In genomic region chr21:14589855-14590563, GRCh38 we compare ENCODE assay signal across 10 cellular contexts. TPM values are rescaled to one million over a fixed set of nuclear protein-coding genes. Genes with fewer than 3 reads are reported as not detected.
DNase-seq lines count a peak whose midpoint lies in the region; ATAC-seq and TF ChIP-seq lines count a peak whose summit lies in the region.
"Had no signal": no experiment of that assay in that cellular context is flagged by ENCODE, and none has a peak within 500 bp of the region (broad histone marks: within the 10 kb centered on the region; RNA-seq: fewer than 3 reads in every experiment).

No MANE protein-coding gene starts in this region.

- DNase-seq in GM12865 (ENCODE audit: low read depth) (peak; percentile 48), left cardiac atrium (no peak), NCI-H774 (lab: John Stamatoyannopoulos, UW) (no peak), SIG-M5 (lab: John Stamatoyannopoulos, UW) (no peak), left ventricle myocardium inferior (no peak)
- no peak for DNase-seq in T-helper 2 cell treated with Interferon-gamma antibody and Interleukin-4, amounts not matched to agents 5 μg/mL and 100 μg/mL, for 36 hours (ENCODE audit: low spot score)
- DNase-seq: amygdala, SJCRH30 had no signal

- intact Hi-C loops in left cardiac atrium (cut with DNase I) (no loop called here), left ventricle myocardium inferior (cut with micrococcal nuclease) (no loop called here)

- ATAC-seq in GM19372 (IDR thresholded peaks at IDR 0.05; ENCODE audit: low read depth, unreplicated experiment) (peak; percentile 75), HG03039 (IDR thresholded peaks at IDR 0.05; ENCODE audit: unreplicated experiment) (peak; percentile 73), left cardiac atrium (no peak)

- no peaks in the 10 kb centered on the region for H3K36me3 ChIP-seq in left ventricle myocardium inferior
- H3K36me3 ChIP-seq: SJCRH30 had no signal

- no peaks in the 10 kb centered on the region for H3K4me1 ChIP-seq in left ventricle myocardium inferior
- H3K4me1 ChIP-seq: SJCRH30 had no signal

- H3K9me3 Mint-ChIP-seq in T-helper 2 cell treated with Interferon-gamma antibody and Interleukin-4, amounts not matched to agents 5 μg/mL and 100 μg/mL, for 36 hours = peaks cover 32% of the 10 kb centered on the region

- peak overlapping the region; percentile 84 for H3K27ac Mint-ChIP-seq in T-helper 2 cell treated with Interferon-gamma antibody and Interleukin-4, amounts not matched to agents 5 μg/mL and 100 μg/mL, for 36 hours

- TF ChIP-seq CTCF in GM12865 (IDR thresholded peaks at IDR 0.05; ENCODE audit: insufficient read depth, low read depth, low read length, missing control alignments) = no peak
- TF ChIP-seq CTCF in left ventricle myocardium inferior (IDR thresholded peaks at IDR 0.05; ENCODE audit: borderline replicate concordance) = no peak

- H3K4me1 Mint-ChIP-seq in T-helper 2 cell treated with Interferon-gamma antibody and Interleukin-4, amounts not matched to agents 5 μg/mL and 100 μg/mL, for 36 hours (ENCODE audit: low read depth) = peaks cover 47% of the 10 kb centered on the region

- peaks cover 5% of the 10 kb centered on the region for H3K9me3 ChIP-seq in left ventricle myocardium inferior (replicated peaks)
- H3K9me3 ChIP-seq: SJCRH30 had no signal

- H3K27ac ChIP-seq in left ventricle myocardium inferior (replicated peaks) = no peak overlapping the region
- H3K27ac ChIP-seq: SJCRH30 had no signal

- H3K27me3 ChIP-seq in left ventricle myocardium inferior (ENCODE audit: low read depth) = no peaks in the 10 kb centered on the region

- H3K4me3 ChIP-seq in GM12865 (ENCODE audit: low read depth, low read length) = no peak overlapping the region
- H3K4me3 ChIP-seq in left ventricle myocardium inferior = no peak overlapping the region
- H3K4me3 ChIP-seq: SJCRH30 had no signal

- H3K27me3 Mint-ChIP-seq in T-helper 2 cell treated with Interferon-gamma antibody and Interleukin-4, amounts not matched to agents 5 μg/mL and 100 μg/mL, for 36 hours (ENCODE audit: low read depth) = no peaks in the 10 kb centered on the region

- peaks cover 36% of the 10 kb centered on the region for H3K36me3 Mint-ChIP-seq in T-helper 2 cell treated with Interferon-gamma antibody and Interleukin-4, amounts not matched to agents 5 μg/mL and 100 μg/mL, for 36 hours (ENCODE audit: low read depth)

- H3K4me3 Mint-ChIP-seq in T-helper 2 cell treated with Interferon-gamma antibody and Interleukin-4, amounts not matched to agents 5 μg/mL and 100 μg/mL, for 36 hours = peak overlapping the region; percentile 63

RNA-seq across cellular contexts. Expression of gene SAMSN1, which starts 43.9 kb away (rescaled TPM):
- total RNA-seq in left cardiac atrium (1 to 10 TPM; 3.8 to 4.8 TPM), left ventricle myocardium inferior (1.0 TPM)

Comparison
In these comparisons a context has a peak if more than half of its experiments do, and no peak if none do; other contexts are left out.
1. ATAC-seq: peak in GM19372 (single experiment) and HG03039 (single experiment); none in left cardiac atrium (0 of 2).